Comparison of ENCODE assay signal across 8 cellular contexts in genomic region chr5:142769251-142769792, GRCh38. TPM values are rescaled to one million over a fixed set of nuclear protein-coding genes. Genes with fewer than 3 reads are reported as not detected.
DNase-seq lines count a peak whose midpoint lies in the region; ATAC-seq, FAIRE-seq and TF ChIP-seq lines count a peak whose summit lies in the region.

No MANE protein-coding gene starts in this region.

- H3K36me3 ChIP-seq in GM23338 (ENCODE audit: insufficient read depth), result no peaks in the 10 kb centered on the region
- H3K36me3 ChIP-seq in endothelial cell of umbilical vein (ENCODE audit: control insufficient read depth in 2 of 2, extremely low read depth in 1 of 2, insufficient read depth in 2 of 2, low read length in 2 of 2), result no peaks in the 10 kb centered on the region
- no peaks in the 10 kb centered on the region for H3K36me3 ChIP-seq in osteoblast (ENCODE audit: insufficient read depth, low read length)

- no peaks in the 10 kb centered on the region for H3K9me1 ChIP-seq in endothelial cell of umbilical vein (replicated peaks; ENCODE audit: control insufficient read depth, extremely low read depth, insufficient read depth, low read length)

- peak; percentile 42 for DNase-seq in GM23338 (ENCODE audit: low spot score)
- no peak for DNase-seq in RWPE1 (ENCODE audit: low spot score)
- DNase-seq in endothelial cell of umbilical vein (ENCODE audit: low read depth, low spot score), result peak; percentile 3
- DNase-seq in osteoblast (ENCODE audit: insufficient read length, low spot score, missing footprints), result peak; percentile 45
- no peak for DNase-seq in AG08396 (ENCODE audit: low spot score)
- no peak for DNase-seq in NCI-H446 treated with DMSO at 0.1 percent for 48 hours (lab: John Stamatoyannopoulos, UW)
- no peak for DNase-seq in NCI-H1694 (lab: John Stamatoyannopoulos, UW)

- H3K4me3 Mint-ChIP-seq in GM23338, result peak overlapping the region; percentile 87

- no peaks in the 10 kb centered on the region for H3K9me2 ChIP-seq in GM23338 (ENCODE audit: insufficient read depth)

- BruUV-seq in endothelial cell of umbilical vein (replicated peaks; lab: Mats Ljungman, UMichigan), result no TSS peak

- POLR2A ChIA-PET in RWPE1 (lab: Yijun Ruan, JAX; ENCODE audit: low non-redundant PET) (no interaction called here), endothelial cell of umbilical vein (lab: Charles Lee) (no interaction called here)

- peaks cover 15% of the 10 kb centered on the region for H3K27me3 Mint-ChIP-seq in GM23338 (ENCODE audit: insufficient read depth, low read depth, poor library complexity)

- no peak; the same call in 2 of the 3 replicates for ATAC-seq in GM23338
- no peak for ATAC-seq in HG02759 (IDR thresholded peaks at IDR 0.05; ENCODE audit: unreplicated experiment)

- H3K27ac ChIP-seq in GM23338 (ENCODE audit: low read depth), result peak overlapping the region; percentile 67; the same call in 1 of the 2 replicates
- H3K27ac ChIP-seq in RWPE1, result peak overlapping the region; percentile 77
- no peak overlapping the region for H3K27ac ChIP-seq in endothelial cell of umbilical vein (ENCODE audit: insufficient read depth, low read depth, low read length)
- H3K27ac ChIP-seq in osteoblast (ENCODE audit: low read depth, low read length), result no peak overlapping the region

- H3K9me3 ChIP-seq in endothelial cell of umbilical vein (replicated peaks; ENCODE audit: control insufficient read depth, insufficient read depth, low read length) (no peaks in the 10 kb centered on the region), osteoblast (ENCODE audit: low read depth, low read length) (no peaks in the 10 kb centered on the region)

- CTCF ChIA-PET in RWPE1 (lab: Yijun Ruan, JAX) (interaction anchor here (0.6 to 0.8 kb wide), 2 partner anchors 254 to 994 kb away, joined by 3 to 6 read pairs; no protein-coding TSS in a partner anchor), endothelial cell of umbilical vein (lab: Charles Lee) (interaction anchor here (0.6 to 6.6 kb wide), 15 partner anchors 10 to 119 kb away, joined by 3 to 92 read pairs (median 18); no protein-coding TSS in a partner anchor)

- H3K27ac Mint-ChIP-seq in GM23338, result peak overlapping the region; percentile 69; the same call in 1 of the 2 replicates

- peaks cover 26% of the 10 kb centered on the region for H3K4me1 Mint-ChIP-seq in GM23338

- peaks cover 20% of the 10 kb centered on the region for H4K20me1 ChIP-seq in GM23338 (replicated peaks; ENCODE audit: insufficient read depth)
- H4K20me1 ChIP-seq in endothelial cell of umbilical vein (replicated peaks; ENCODE audit: control insufficient read depth, extremely low read depth, insufficient read depth, low read length), result no peaks in the 10 kb centered on the region
- H4K20me1 ChIP-seq in osteoblast (ENCODE audit: insufficient read depth, low read length), result no peaks in the 10 kb centered on the region

- no peak overlapping the region for H3K9ac ChIP-seq in endothelial cell of umbilical vein (replicated peaks; ENCODE audit: extremely low read depth, insufficient read depth, low read length)

- peaks cover 29% of the 10 kb centered on the region for H3K4me1 ChIP-seq in GM23338 (ENCODE audit: insufficient read depth)
- peaks cover 10% of the 10 kb centered on the region for H3K4me1 ChIP-seq in endothelial cell of umbilical vein (ENCODE audit: control insufficient read depth, extremely low read depth, insufficient read depth, low read length)
- peaks cover 15% of the 10 kb centered on the region for H3K4me1 ChIP-seq in osteoblast (ENCODE audit: insufficient read depth, low read length)

- intact Hi-C loops in endothelial cell of umbilical vein (cut with micrococcal nuclease), result no loop called here

- H3K36me3 Mint-ChIP-seq in GM23338 (ENCODE audit: low read depth), result no peaks in the 10 kb centered on the region

- peak overlapping the region; percentile 98 for H3K4me2 ChIP-seq in GM23338
- H3K4me2 ChIP-seq in endothelial cell of umbilical vein (ENCODE audit: insufficient read depth, low read length), result peak overlapping the region; percentile 84
- H3K4me2 ChIP-seq in osteoblast (ENCODE audit: insufficient read depth, low read length), result peak overlapping the region; percentile 99

- TF ChIP-seq CTCF in GM23338 (conservative IDR thresholded peaks at IDR 0.05; ENCODE audit: low read depth in 2 of 2) (no peak), RWPE1 (conservative IDR thresholded peaks at IDR 0.05; ENCODE audit: low read depth) (no peak), endothelial cell of umbilical vein (IDR thresholded peaks at IDR 0.05; ENCODE audit: extremely low read depth in 1 of 2, insufficient read depth in 1 of 2, low read depth in 1 of 2, low read length in 2 of 2) (no peak), osteoblast (IDR thresholded peaks at IDR 0.05; ENCODE audit: extremely low read depth, low read depth, low read length) (no peak)

- H3K27me3 ChIP-seq in GM23338 (ENCODE audit: insufficient read depth), result peaks cover 17% of the 10 kb centered on the region
- H3K27me3 ChIP-seq in endothelial cell of umbilical vein (ENCODE audit: control insufficient read depth in 2 of 2, insufficient read depth in 2 of 2, low read length in 2 of 2), result no peaks in the 10 kb centered on the region
- H3K27me3 ChIP-seq in osteoblast (ENCODE audit: insufficient read depth, low read length), result peaks cover 26% of the 10 kb centered on the region

- TF ChIP-seq POLR2A in endothelial cell of umbilical vein (IDR thresholded peaks at IDR 0.05; ENCODE audit: low read depth, low read length), result no peak

- H3F3A ChIP-seq in GM23338 (replicated peaks; ENCODE audit: low read depth), result peaks cover 2% of the 10 kb centered on the region; the same call in 1 of the 2 replicates

- dilution Hi-C loops in endothelial cell of umbilical vein (cut with MboI; ENCODE audit: extremely low pct_ligation_motif_present, low sequenced_read_pairs), result no loop called here

- H3K4me3 ChIP-seq in GM23338 (peak overlapping the region; percentile 93), endothelial cell of umbilical vein (replicated peaks in 1 of 3; ENCODE audit: insufficient read depth in 1 of 3, low read depth in 1 of 3, low read length in 3 of 3) (peak overlapping the region; percentile 31 to 86 (median 74)), osteoblast (ENCODE audit: insufficient read depth, low read length) (peak overlapping the region; percentile 97)

- no peaks in the 10 kb centered on the region for H3K9me3 Mint-ChIP-seq in GM23338

- FAIRE-seq in endothelial cell of umbilical vein (lab: Jason Lieb, UNC), result no peak

- peak overlapping the region; percentile 99 for H2AFZ ChIP-seq in GM23338
- peak overlapping the region; percentile 73 for H2AFZ ChIP-seq in endothelial cell of umbilical vein (ENCODE audit: low read depth, low read length)
- H2AFZ ChIP-seq in osteoblast (ENCODE audit: low read length), result peak overlapping the region; percentile 98

- H3K79me2 ChIP-seq in GM23338 (replicated peaks; ENCODE audit: insufficient read depth) (peaks cover 30% of the 10 kb centered on the region), endothelial cell of umbilical vein (ENCODE audit: control insufficient read depth, insufficient read depth, low read length) (no peaks in the 10 kb centered on the region), osteoblast (ENCODE audit: insufficient read depth, low read length) (no peaks in the 10 kb centered on the region)

TF ChIP-seq in endothelial cell of umbilical vein, 7 proteins besides CTCF, POLR2A, EP300 and RAD21:
- no peak for TF ChIP-seq JUN (IDR thresholded peaks at IDR 0.05; ENCODE audit: borderline replicate concordance, insufficient read depth, insufficient read length, low read depth)
- TF ChIP-seq MYC (IDR thresholded peaks at IDR 0.05; ENCODE audit: low read depth, low read length), result no peak
- no peak for TF ChIP-seq GATA2 (IDR thresholded peaks at IDR 0.05; ENCODE audit: insufficient read depth, insufficient read length, low read depth, low read length)
- no peak for TF ChIP-seq EZH2 (IDR thresholded peaks at IDR 0.05; ENCODE audit: borderline replicate concordance, low read depth, low read length, severe bottlenecking)
- no peak for TF ChIP-seq MAX (IDR thresholded peaks at IDR 0.05; ENCODE audit: insufficient read depth, insufficient read length)
- TF ChIP-seq POLR2AphosphoS5 (IDR thresholded peaks at IDR 0.05; ENCODE audit: insufficient read depth, low read depth, low read length), result no peak
- no peak for TF ChIP-seq FOS (IDR thresholded peaks at IDR 0.05; ENCODE audit: borderline replicate concordance, insufficient read depth, low read length)

RNA-seq across cellular contexts. Expression of gene ARHGAP26, which starts 0.9 kb away (rescaled TPM):
- total RNA-seq in GM23338 (2014; rRNA removed; shearing (Covaris generic)), result 11.0 and 16.8 TPM in 2 replicates
- polyA plus RNA-seq in GM23338 (2016; fragmentation: Nextera tagmentation; extraction: Ambion mirVana) (9.5 and 10.5 TPM in 2 replicates), endothelial cell of umbilical vein (2.1 and 3.1 TPM in 2 replicates)
- total RNA-seq in endothelial cell of umbilical vein (13.9 and 16.2 TPM in 2 replicates), osteoblast (6.2 and 7.6 TPM in 2 replicates)
- 2.1 and 2.3 TPM in 2 replicates for polyA plus RNA-seq in endothelial cell of umbilical vein (2011; cell fraction: cytosol; rRNA removed)
- 13.5 and 13.8 TPM in 2 replicates for polyA plus RNA-seq in endothelial cell of umbilical vein (2011; cell fraction: nucleus; rRNA removed)
- polyA plus RNA-seq in endothelial cell of umbilical vein (2012), result 6.4 and 7.9 TPM in 2 replicates
- 15.0 and 20.3 TPM in 2 replicates for polyA minus RNA-seq in endothelial cell of umbilical vein
- polyA minus RNA-seq in endothelial cell of umbilical vein (2011; cell fraction: cytosol; rRNA and poly(A)+ RNA removed), result 1.6 TPM
- 48.6 and 60.0 TPM in 2 replicates for polyA minus RNA-seq in endothelial cell of umbilical vein (2011; cell fraction: nucleus; rRNA and poly(A)+ RNA removed)

Comparison
In these comparisons a context has a peak if more than half of its experiments do, and no peak if none do; other contexts are left out.
1. DNase-seq: peak in GM23338 (single experiment), endothelial cell of umbilical vein (single experiment) and osteoblast (single experiment); none in RWPE1 (single experiment), AG08396 (single experiment), NCI-H446 treated with DMSO at 0.1 percent for 48 hours (single experiment) and NCI-H1694 (single experiment).
2. H3K27ac ChIP-seq: peak in GM23338 (single experiment) and RWPE1 (single experiment); none in endothelial cell of umbilical vein (single experiment) and osteoblast (single experiment).
3. Peak in every context shown above with its lines, with median percentiles within 50 percentile points of each other: H2AFZ ChIP-seq, H3K4me2 ChIP-seq and H3K4me3 ChIP-seq.